26 cellular contexts compared by ENCODE assay signal in genomic region chr1:36589006-36589405, GRCh38.
"Had no signal": no experiment of that assay in that cellular context is flagged by ENCODE, and none has a peak within 500 bp of the region (broad histone marks: within the 10 kb centered on the region; RNA-seq: fewer than 3 reads in every experiment).

No MANE protein-coding gene starts in this region.

- H3K9me3 Mint-ChIP-seq: natural killer cell treated with Interleukin-12 subunit alpha and Interleukin-12 subunit beta and Interleukin-15 and Interleukin-18, amount 100 ng/mL, for 72 hours had no signal

- H3K9ac ChIP-seq: parathyroid adenoma had no signal

- ATAC-seq: left ventricle myocardium superior; natural killer cell treated with Interleukin-12 subunit alpha and Interleukin-12 subunit beta and Interleukin-15 and Interleukin-18, amount 100 ng/mL, for 72 hours; right cardiac atrium; upper lobe of right lung had no signal

- H3K27me3 ChIP-seq: ascending aorta had no signal

- H3K27ac Mint-ChIP-seq: activated naive CD8-positive, alpha-beta T cell; natural killer cell treated with Interleukin-12 subunit alpha and Interleukin-12 subunit beta and Interleukin-15 and Interleukin-18, amount 100 ng/mL, for 72 hours had no signal

- H3K79me2 ChIP-seq: hepatocyte, parathyroid adenoma had no signal

- H3K36me3 Mint-ChIP-seq: activated naive CD8-positive, alpha-beta T cell; natural killer cell treated with Interleukin-12 subunit alpha and Interleukin-12 subunit beta and Interleukin-15 and Interleukin-18, amount 100 ng/mL, for 72 hours had no signal

- DNase-seq: activated CD4-positive, alpha-beta T cell treated with anti-CD3 and anti-CD28 coated beads, Interleukin-2, amount 50 U/mL, for 1 hour; activated CD4-positive, CD25-positive, alpha-beta regulatory T cell treated with anti-CD3 and anti-CD28 coated beads, Interleukin-2, amount 50 U/mL, for 72 hours; activated T-cell treated with anti-CD3 and anti-CD28 coated beads, Interleukin-2, amount 50 U/mL, for 1 hour; adrenal gland; brain microvascular endothelial cell; central memory CD4-positive, alpha-beta T cell; dermis blood vessel endothelial cell; effector CD8-positive, alpha-beta T cell; erythroblast; foreskin fibroblast; kidney glomerular epithelial cell; left ventricle myocardium superior; mammary epithelial cell; midbrain; nucleus accumbens; right cardiac atrium; stimulated activated CD4-positive, alpha-beta T cell treated with anti-CD3 and anti-CD28 coated beads, Interleukin-4, amount 100 ng/mL, for 24 hours; stimulated activated naive CD4-positive, alpha-beta T cell treated with Interleukin-2 at 50 U/mL for 16 hours; upper lobe of right lung had no signal

- H3K36me3 ChIP-seq: adrenal gland, ascending aorta, brain microvascular endothelial cell, thoracic aorta, upper lobe of right lung had no signal

- H3K9me3 ChIP-seq: adrenal gland, ascending aorta, thoracic aorta, upper lobe of right lung had no signal

- H3K4me2 ChIP-seq: hepatocyte had no signal

- H3K27ac ChIP-seq: adrenal gland, ascending aorta, brain microvascular endothelial cell, hepatocyte, parathyroid adenoma, thoracic aorta, upper lobe of right lung, VCaP had no signal

- H3K4me3 Mint-ChIP-seq: activated naive CD8-positive, alpha-beta T cell; natural killer cell treated with Interleukin-12 subunit alpha and Interleukin-12 subunit beta and Interleukin-15 and Interleukin-18, amount 100 ng/mL, for 72 hours had no signal

- H3K4me1 ChIP-seq: adrenal gland, ascending aorta, parathyroid adenoma, upper lobe of right lung had no signal

- H2AFZ ChIP-seq: hepatocyte, parathyroid adenoma had no signal

- H3K4me3 ChIP-seq: adrenal gland, ascending aorta, hepatocyte, thoracic aorta, upper lobe of right lung had no signal
